In genomic region chr15:52069559-52069958, GRCh38 we compare ENCODE assay signal across 1 cellular context.
TF ChIP-seq lines count a peak whose summit lies in the region.

No MANE protein-coding gene starts in this region.

TF ChIP-seq in HepG2, 621 proteins besides CTCF, POLR2A, EP300 and RAD21 (continues in another document):
- TF ChIP-seq ZFP90 (CRISPR knock-in tag; IDR thresholded peaks at IDR 0.05; ENCODE audit: borderline replicate concordance) (no peak), ETS1 (CRISPR knock-in tag; IDR thresholded peaks at IDR 0.05) (no peak), PRPF4 (IDR thresholded peaks at IDR 0.05; ENCODE audit: low read depth, low read length, poor library complexity, severe bottlenecking) (no peak), NPAS2 (CRISPR knock-in tag; IDR thresholded peaks at IDR 0.05; ENCODE audit: borderline replicate concordance) (no peak), ZFX (CRISPR knock-in tag; IDR thresholded peaks at IDR 0.05; ENCODE audit: low read depth) (no peak), ZSCAN22 (CRISPR knock-in tag; IDR thresholded peaks at IDR 0.05) (no peak), ZNF512B (CRISPR knock-in tag; IDR thresholded peaks at IDR 0.05; ENCODE audit: borderline replicate concordance) (no peak), ZNF615 (CRISPR knock-in tag; IDR thresholded peaks at IDR 0.05; ENCODE audit: borderline replicate concordance) (no peak), SYNCRIP (IDR thresholded peaks at IDR 0.05; ENCODE audit: insufficient read depth, low read depth, low read length) (no peak), ZNF275 (CRISPR knock-in tag; IDR thresholded peaks at IDR 0.05; ENCODE audit: borderline replicate concordance) (no peak), JUNB (CRISPR knock-in tag; IDR thresholded peaks at IDR 0.05; ENCODE audit: borderline replicate concordance) (no peak), MBD4 (IDR thresholded peaks at IDR 0.05; ENCODE audit: borderline replicate concordance, low read length) (no peak), DMTF1 (CRISPR knock-in tag; IDR thresholded peaks at IDR 0.05) (no peak), HNRNPH1 (optimal IDR thresholded peaks at IDR 0.05; ENCODE audit: low read depth, low read length) (no peak), RBM22 (optimal IDR thresholded peaks at IDR 0.05; ENCODE audit: low read length) (no peak), CREB1 (IDR thresholded peaks at IDR 0.05) (no peak), CREB1 (CRISPR knock-in tag; IDR thresholded peaks at IDR 0.05) (no peak), ZNF552 (CRISPR knock-in tag; IDR thresholded peaks at IDR 0.05; ENCODE audit: borderline replicate concordance) (no peak), ARID3A (IDR thresholded peaks at IDR 0.05; ENCODE audit: low read depth, low read length) (peak; percentile 65; the same call in 1 of the 2 replicates), PAF1 (CRISPR knock-in tag; IDR thresholded peaks at IDR 0.05) (no peak), TARDBP (CRISPR knock-in tag; IDR thresholded peaks at IDR 0.05) (no peak), CEBPG (CRISPR knock-in tag; IDR thresholded peaks at IDR 0.05) (peak; percentile 53), CAMTA2 (CRISPR knock-in tag; IDR thresholded peaks at IDR 0.05; ENCODE audit: borderline replicate concordance) (no peak), HDAC1 (CRISPR knock-in tag; IDR thresholded peaks at IDR 0.05) (peak; percentile 26; the same call in 1 of the 2 replicates), HMG20A (CRISPR knock-in tag; IDR thresholded peaks at IDR 0.05; ENCODE audit: borderline replicate concordance) (0 out of 2 replicates have a peak, but pooled peaks have one; percentile 14), SMAD9 (CRISPR knock-in tag; IDR thresholded peaks at IDR 0.05) (no peak), NFE2L1 (CRISPR knock-in tag; IDR thresholded peaks at IDR 0.05; ENCODE audit: borderline replicate concordance) (no peak), ZNF251 (CRISPR knock-in tag; IDR thresholded peaks at IDR 0.05) (no peak), ZNF710 (CRISPR knock-in tag; IDR thresholded peaks at IDR 0.05; ENCODE audit: borderline replicate concordance) (no peak; the same call in 1 of the 2 replicates), MBNL3 (CRISPR knock-in tag; conservative IDR thresholded peaks at IDR 0.05) (no peak), FOXJ3 (CRISPR knock-in tag; IDR thresholded peaks at IDR 0.05; ENCODE audit: borderline replicate concordance) (no peak), RARG (CRISPR knock-in tag; IDR thresholded peaks at IDR 0.05; ENCODE audit: low read depth) (no peak), GFI1 (CRISPR knock-in tag; IDR thresholded peaks at IDR 0.05; ENCODE audit: borderline replicate concordance) (peak; percentile 36; the same call in 1 of the 2 replicates), THAP8 (CRISPR knock-in tag; IDR thresholded peaks at IDR 0.05; ENCODE audit: borderline replicate concordance) (no peak), HNF1B (CRISPR knock-in tag; IDR thresholded peaks at IDR 0.05) (no peak), DR1 (CRISPR knock-in tag; IDR thresholded peaks at IDR 0.05) (no peak), MTA1 (CRISPR knock-in tag; IDR thresholded peaks at IDR 0.05; ENCODE audit: borderline replicate concordance) (no peak), ZNF772 (CRISPR knock-in tag; IDR thresholded peaks at IDR 0.05) (0 out of 2 replicates have a peak, but pooled peaks have one; percentile 18), EEA1 (CRISPR knock-in tag; IDR thresholded peaks at IDR 0.05; ENCODE audit: borderline replicate concordance) (no peak), ZNF138 (CRISPR knock-in tag; IDR thresholded peaks at IDR 0.05; ENCODE audit: low read depth) (0 out of 2 replicates have a peak, but pooled peaks have one; percentile 18), NFKBIZ (CRISPR knock-in tag; IDR thresholded peaks at IDR 0.05) (no peak), ZNF660 (CRISPR knock-in tag; IDR thresholded peaks at IDR 0.05; ENCODE audit: borderline replicate concordance, low read depth) (no peak), ZNF614 (CRISPR knock-in tag; IDR thresholded peaks at IDR 0.05; ENCODE audit: borderline replicate concordance) (0 out of 2 replicates have a peak, but pooled peaks have one; percentile 32), ZNF10 (CRISPR knock-in tag; IDR thresholded peaks at IDR 0.05; ENCODE audit: borderline replicate concordance, low read depth) (no peak), IKZF1 (IDR thresholded peaks at IDR 0.05) (no peak), ZNF672 (CRISPR knock-in tag; IDR thresholded peaks at IDR 0.05) (no peak), ARID5B (CRISPR knock-in tag; IDR thresholded peaks at IDR 0.05) (no peak), MTF2 (CRISPR knock-in tag; IDR thresholded peaks at IDR 0.05; ENCODE audit: borderline replicate concordance) (no peak), ZNF253 (CRISPR knock-in tag; IDR thresholded peaks at IDR 0.05; ENCODE audit: borderline replicate concordance) (no peak), ZNF232 (CRISPR knock-in tag; IDR thresholded peaks at IDR 0.05; ENCODE audit: borderline replicate concordance) (no peak), ZNF768 (CRISPR knock-in tag; IDR thresholded peaks at IDR 0.05) (no peak), RXRA (CRISPR knock-in tag; IDR thresholded peaks at IDR 0.05) (peak; percentile 43; the same call in 1 of the 2 replicates)
